In the genomic region with DNA sequence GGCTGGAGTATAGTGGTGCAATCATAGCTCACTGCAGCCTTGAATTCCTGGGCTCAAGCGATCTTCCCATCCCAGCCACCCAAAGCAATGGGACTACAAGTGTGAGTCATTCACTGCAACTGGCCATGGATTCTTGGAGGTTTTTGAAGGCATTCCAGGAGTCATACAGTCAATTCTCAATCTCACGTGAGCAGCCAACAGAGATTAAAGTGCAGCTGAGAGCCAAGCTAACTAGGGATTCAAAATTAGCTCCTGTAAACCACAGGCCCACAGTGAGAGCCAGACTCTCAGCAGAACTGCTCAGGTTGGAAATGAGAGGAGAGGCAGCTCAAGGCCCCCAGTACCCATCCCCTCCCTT, we compare ENCODE assay signal across 1 cellular context.
TF ChIP-seq lines count a peak whose summit lies in the region.

No MANE protein-coding gene starts in this region.

TF ChIP-seq in IMR-90, 13 proteins besides CTCF, POLR2A, EP300 and RAD21:
- TF ChIP-seq CEBPB (IDR thresholded peaks at IDR 0.05; ENCODE audit: low read depth, low read length) (peak; percentile 84), MXI1 (IDR thresholded peaks at IDR 0.05; ENCODE audit: borderline replicate concordance, low read depth, low read length) (no peak), RCOR1 (IDR thresholded peaks at IDR 0.05; ENCODE audit: insufficient replicate concordance, low read length) (no peak), MAZ (IDR thresholded peaks at IDR 0.05; ENCODE audit: borderline replicate concordance, low read depth, low read length) (no peak), FOS (IDR thresholded peaks at IDR 0.05; ENCODE audit: low read depth, low read length) (peak; percentile 90), RFX5 (IDR thresholded peaks at IDR 0.05; ENCODE audit: low read depth, low read length) (no peak), CHD1 (IDR thresholded peaks at IDR 0.05; ENCODE audit: low read depth, low read length) (no peak), ELK1 (IDR thresholded peaks at IDR 0.05; ENCODE audit: borderline replicate concordance, low read depth, low read length) (no peak), NFE2L2 (IDR thresholded peaks at IDR 0.05; ENCODE audit: low read depth, low read length) (no peak), SMC3 (IDR thresholded peaks at IDR 0.05; ENCODE audit: low read depth, low read length) (no peak), BHLHE40 (IDR thresholded peaks at IDR 0.05; ENCODE audit: low read depth, low read length) (peak; percentile 100), MAFK (IDR thresholded peaks at IDR 0.05; ENCODE audit: low read depth, low read length) (no peak)
- TF ChIP-seq, protein P1, sequence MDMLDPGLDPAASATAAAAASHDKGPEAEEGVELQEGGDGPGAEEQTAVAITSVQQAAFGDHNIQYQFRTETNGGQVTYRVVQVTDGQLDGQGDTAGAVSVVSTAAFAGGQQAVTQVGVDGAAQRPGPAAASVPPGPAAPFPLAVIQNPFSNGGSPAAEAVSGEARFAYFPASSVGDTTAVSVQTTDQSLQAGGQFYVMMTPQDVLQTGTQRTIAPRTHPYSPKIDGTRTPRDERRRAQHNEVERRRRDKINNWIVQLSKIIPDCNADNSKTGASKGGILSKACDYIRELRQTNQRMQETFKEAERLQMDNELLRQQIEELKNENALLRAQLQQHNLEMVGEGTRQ (IDR thresholded peaks at IDR 0.05; ENCODE audit: low read depth, low read length), result peak; percentile 61
